32 cellular contexts compared by ENCODE assay signal in genomic region chr4:163697121-163697520, GRCh38.
DNase-seq lines count a peak whose midpoint lies in the region; ATAC-seq and TF ChIP-seq lines count a peak whose summit lies in the region.
"Had no signal": no experiment of that assay in that cellular context is flagged by ENCODE, and none has a peak within 500 bp of the region (broad histone marks: within the 10 kb centered on the region; RNA-seq: fewer than 3 reads in every experiment).

No MANE protein-coding gene starts in this region.

- no peak for TF ChIP-seq RAD21 in SK-N-SH (IDR thresholded peaks at IDR 0.05; ENCODE audit: low read length)

- no peak overlapping the region for H3K4me2 ChIP-seq in SK-N-SH

- H3K9me3 ChIP-seq in SK-N-SH (no peaks in the 10 kb centered on the region), RWPE2 (ENCODE audit: severe bottlenecking) (peaks cover 4% of the 10 kb centered on the region)

- no peaks in the 10 kb centered on the region for H4K20me1 ChIP-seq in SK-N-SH (ENCODE audit: insufficient read depth)

- DNase-seq in SK-N-SH (no peak), RWPE2 (ENCODE audit: low spot score) (no peak), fibroblast of the conjunctiva (ENCODE audit: low read depth) (peak; percentile 36)
- DNase-seq in stimulated activated CD4-positive, alpha-beta T cell treated with anti-CD3 and anti-CD28 coated beads, Interleukin-15, amount 100 ng/mL, for 24 hours = no peak
- DNase-seq: activated CD4-positive, alpha-beta T cell treated with anti-CD3 and anti-CD28 coated beads for 4 hours; activated CD8-positive, alpha-beta memory T cell treated with anti-CD3 and anti-CD28 coated beads for 24 hours; activated effector memory CD4-positive, alpha-beta T cell treated with anti-CD3 and anti-CD28 coated beads, Interleukin-2, amount 50 U/mL, for 16 hours; anterior cingulate cortex; caudate nucleus; cortex of kidney; DMS79; effector memory CD4-positive, alpha-beta T cell; erythroblast; foreskin melanocyte; GOT3; Karpas-422; MV-4-11; NCI-H1436; NCI-H2081; NCI-H2227 treated with DMSO at 0.1 percent for 48 hours; NCI-H69; stimulated activated naive B cell treated with anti-CD40 and anti-IgM and Interleukin-4, amounts not matched to agents 10 μg/mL and 1 μg/mL and 100 μg/mL, for 72 hours; substantia nigra; T1000 had no signal

- H3K4me3 ChIP-seq in SK-N-SH (ENCODE audit: low read depth in 2 of 2, low read length in 1 of 2) (no peak overlapping the region), RWPE2 (ENCODE audit: severe bottlenecking) (no peak overlapping the region)

- H3K9me2 ChIP-seq in SK-N-SH = 0 out of 2 replicates have a peak, but pooled peaks cover 2% of the 10 kb centered on the region

- H3K4me1 ChIP-seq in SK-N-SH (ENCODE audit: control insufficient read depth in 1 of 2, insufficient read depth in 2 of 2, low read depth in 1 of 2, low read length in 1 of 2) = peaks cover 0 to 5% of the 10 kb centered on the region in 2 experiments; a peak in 2 of 4 replicates
- H3K4me1 ChIP-seq in RWPE2 (ENCODE audit: insufficient read depth, poor library complexity, severe bottlenecking) = peaks cover 37% of the 10 kb centered on the region

- WGBS in SK-N-SH (ENCODE audit: low lambda C conversion rate) = 7% methylated on average over 3 of the region's 3 CpGs

- H3K27ac ChIP-seq in SK-N-SH (ENCODE audit: low read depth in 2 of 2, low read length in 1 of 2) (no peak overlapping the region; a peak in 1 of 4 replicates), RWPE2 (ENCODE audit: poor library complexity, severe bottlenecking) (peak overlapping the region; percentile 55)
- H3K27ac ChIP-seq: 22Rv1, VCaP had no signal

- H3F3A ChIP-seq in SK-N-SH (replicated peaks; ENCODE audit: insufficient read depth) = peaks cover 22% of the 10 kb centered on the region

- H3K27me3 ChIP-seq in SK-N-SH (ENCODE audit: insufficient read depth) = no peaks in the 10 kb centered on the region
- no peaks in the 10 kb centered on the region for H3K27me3 ChIP-seq in RWPE2 (ENCODE audit: insufficient read depth, poor library complexity, severe bottlenecking)

- POLR2A ChIA-PET in SK-N-SH (lab: Yijun Ruan, JAX) = no interaction called here

- H3K36me3 ChIP-seq in SK-N-SH (replicated peaks in 1 of 2; ENCODE audit: control insufficient read depth in 1 of 2, insufficient read depth in 2 of 2, low read length in 1 of 2) (no peaks in the 10 kb centered on the region), RWPE2 (ENCODE audit: low read depth) (no peaks in the 10 kb centered on the region)

- H2AFZ ChIP-seq in SK-N-SH (ENCODE audit: low read depth) = peak overlapping the region; percentile 35; the same call in 1 of the 2 replicates

- TF ChIP-seq CTCF in SK-N-SH (IDR thresholded peaks at IDR 0.05) (no peak), RWPE2 (IDR thresholded peaks at IDR 0.05; ENCODE audit: poor library complexity, severe bottlenecking) (no peak)

- ATAC-seq in SK-N-SH treated with all-trans-retinoic acid at 6 μM for 48 hours (no peak; the same call in 2 of the 3 replicates), RWPE2 (ENCODE audit: low read depth) (peak; percentile 83), HG03196 (IDR thresholded peaks at IDR 0.05; ENCODE audit: unreplicated experiment) (no peak), GM21576 (IDR thresholded peaks at IDR 0.05; ENCODE audit: unreplicated experiment) (no peak), GM19467 (IDR thresholded peaks at IDR 0.05; ENCODE audit: unreplicated experiment) (no peak)
- ATAC-seq: HepG2; Panc1; stimulated activated naive B cell treated with anti-CD40 and anti-IgM and Interleukin-4, amounts not matched to agents 10 μg/mL and 1 μg/mL and 100 μg/mL, for 72 hours had no signal

- no peak overlapping the region for H3K9ac ChIP-seq in SK-N-SH

- H3K79me2 ChIP-seq in SK-N-SH (ENCODE audit: insufficient read depth) = no peaks in the 10 kb centered on the region

- TF ChIP-seq EP300 in SK-N-SH (IDR thresholded peaks at IDR 0.05; ENCODE audit: borderline replicate concordance in 1 of 2, low read depth in 1 of 2, low read length in 1 of 2) = no peak

- CTCF ChIA-PET in SK-N-SH (lab: Yijun Ruan, JAX) = interaction anchor here (0.6 to 1.1 kb wide), 2 partner anchors 19 to 324 kb away, joined by 3 read pairs; no protein-coding TSS in a partner anchor

TF ChIP-seq in SK-N-SH, 30 proteins besides CTCF, POLR2A, EP300 and RAD21:
- no peak for TF ChIP-seq ZBTB33 (IDR thresholded peaks at IDR 0.05; ENCODE audit: borderline replicate concordance, low read depth)
- TF ChIP-seq, protein P1, sequence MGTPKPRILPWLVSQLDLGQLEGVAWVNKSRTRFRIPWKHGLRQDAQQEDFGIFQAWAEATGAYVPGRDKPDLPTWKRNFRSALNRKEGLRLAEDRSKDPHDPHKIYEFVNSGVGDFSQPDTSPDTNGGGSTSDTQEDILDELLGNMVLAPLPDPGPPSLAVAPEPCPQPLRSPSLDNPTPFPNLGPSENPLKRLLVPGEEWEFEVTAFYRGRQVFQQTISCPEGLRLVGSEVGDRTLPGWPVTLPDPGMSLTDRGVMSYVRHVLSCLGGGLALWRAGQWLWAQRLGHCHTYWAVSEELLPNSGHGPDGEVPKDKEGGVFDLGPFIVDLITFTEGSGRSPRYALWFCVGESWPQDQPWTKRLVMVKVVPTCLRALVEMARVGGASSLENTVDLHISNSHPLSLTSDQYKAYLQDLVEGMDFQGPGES (IDR thresholded peaks at IDR 0.05; ENCODE audit: low read depth, low read length) = no peak
- TF ChIP-seq RFX5 (IDR thresholded peaks at IDR 0.05; ENCODE audit: low read length) = no peak
- no peak for TF ChIP-seq FOXM1 (IDR thresholded peaks at IDR 0.05; ENCODE audit: low read depth)
- no peak for TF ChIP-seq MXI1 (IDR thresholded peaks at IDR 0.05; ENCODE audit: low read depth, low read length)
- no peak for TF ChIP-seq MEF2A (IDR thresholded peaks at IDR 0.05; ENCODE audit: borderline replicate concordance, low read depth)
- no peak for TF ChIP-seq RXRA (IDR thresholded peaks at IDR 0.05; ENCODE audit: borderline replicate concordance, low read depth)

TF ChIP-seq in SK-N-SH treated with all-trans-retinoic acid at 6 μM for 48 hours, 23 proteins besides CTCF, POLR2A, EP300 and RAD21:
- no peak for TF ChIP-seq ZNF70 (CRISPR knock-in tag; IDR thresholded peaks at IDR 0.05)
- TF ChIP-seq ZNF8 (CRISPR knock-in tag; IDR thresholded peaks at IDR 0.05) = no peak
